In genomic region chr12:132029503-132030300, GRCh38 we compare ENCODE assay signal across 1 cellular context.
TF ChIP-seq lines count a peak whose summit lies in the region.

No MANE protein-coding gene starts in this region.

TF ChIP-seq in GM23338, 12 proteins besides CTCF, POLR2A, EP300 and RAD21 (continued from another document):
- TF ChIP-seq ZNF462 (CRISPR knock-in tag; IDR thresholded peaks at IDR 0.05) (no peak), NANOG (IDR thresholded peaks at IDR 0.05; ENCODE audit: borderline replicate concordance) (no peak), JUNB (IDR thresholded peaks at IDR 0.05; ENCODE audit: unreplicated experiment) (no peak)
